In genomic region chr17:17783121-17783824, GRCh38 we compare ENCODE assay signal across 8 cellular contexts. TPM values are rescaled to one million over a fixed set of nuclear protein-coding genes. Genes with fewer than 3 reads are reported as not detected.
DNase-seq lines count a peak whose midpoint lies in the region; ATAC-seq and TF ChIP-seq lines count a peak whose summit lies in the region.

No MANE protein-coding gene starts in this region.

- H3K4me2 ChIP-seq in BLaER1 (peak overlapping the region; percentile 99), neural progenitor cell (peak overlapping the region; percentile 98)

- H3K4me1 ChIP-seq in BLaER1: peaks cover 83% of the 10 kb centered on the region
- peaks cover 63% of the 10 kb centered on the region for H3K4me1 ChIP-seq in neural progenitor cell
- peaks cover 0 to 82% (median 46%) of the 10 kb centered on the region in 4 donors for H3K4me1 ChIP-seq in tibial nerve

- no peaks in the 10 kb centered on the region for H3K4me1 Mint-ChIP-seq in activated T-helper 1 cell treated with anti-CD3 and anti-CD28 coated beads, Interleukin-12 subunit alpha, Interleukin-12 subunit beta, Interleukin-2, Interleukin-4 antibody, amounts not matched to agents 30 ng/mL and 10 ng/mL and 1 ng/mL, durations not matched to agents 14 hours and 24 hours and 36 hours (ENCODE audit: low read depth)
- peaks cover 64% of the 10 kb centered on the region for H3K4me1 Mint-ChIP-seq in neural progenitor cell

- H2AFZ ChIP-seq in neural progenitor cell (replicated peaks): no peak overlapping the region

- H3K27me3 Mint-ChIP-seq in activated T-helper 1 cell treated with anti-CD3 and anti-CD28 coated beads, Interleukin-12 subunit alpha, Interleukin-12 subunit beta, Interleukin-2, Interleukin-4 antibody, amounts not matched to agents 30 ng/mL and 10 ng/mL and 1 ng/mL, durations not matched to agents 14 hours and 24 hours and 36 hours (ENCODE audit: insufficient read depth): peaks cover 9% of the 10 kb centered on the region
- peaks cover 5% of the 10 kb centered on the region for H3K27me3 Mint-ChIP-seq in neural progenitor cell (ENCODE audit: insufficient read depth, low read depth)

- no peak for ATAC-seq in HG03521 (IDR thresholded peaks at IDR 0.05; ENCODE audit: unreplicated experiment)

- DNase-seq in H7: peak; percentile 92
- DNase-seq in NCI-H524 (lab: John Stamatoyannopoulos, UW): peak; percentile 86 to 93
- DNase-seq in activated T-helper 1 cell treated with anti-CD3 and anti-CD28 coated beads, Interleukin-12 subunit alpha, Interleukin-12 subunit beta, Interleukin-2, Interleukin-4 antibody, amounts not matched to agents 30 ng/mL and 10 ng/mL and 1 ng/mL, durations not matched to agents 14 hours and 24 hours and 36 hours (ENCODE audit: low spot score): peak; percentile 47
- DNase-seq in fibroblast of villous mesenchyme (ENCODE audit: low read depth): peak; percentile 48
- peak; percentile 88 for DNase-seq in neural progenitor cell (ENCODE audit: low spot score)
- peak in 1 of 2 donors; percentile 45 for DNase-seq in tibial nerve (ENCODE audit: low spot score in 2 of 2)

- peak overlapping the region; percentile 71 for H3K4me3 ChIP-seq in BLaER1
- H3K4me3 ChIP-seq in H7 (ENCODE audit: insufficient read depth, low read depth, low read length): peak overlapping the region; percentile 89
- H3K4me3 ChIP-seq in fibroblast of villous mesenchyme (ENCODE audit: low read depth, low read length): peak overlapping the region; percentile 50
- peak overlapping the region; percentile 68 for H3K4me3 ChIP-seq in neural progenitor cell
- H3K4me3 ChIP-seq in tibial nerve: peak overlapping the region; percentile 29 to 64 (median 47)

- H3K9me3 ChIP-seq in BLaER1 (no peaks in the 10 kb centered on the region), neural progenitor cell (ENCODE audit: low read depth) (no peaks in the 10 kb centered on the region), tibial nerve (no peaks in the 10 kb centered on the region)

- H3K27me3 ChIP-seq in BLaER1: no peaks in the 10 kb centered on the region
- peaks cover 12% of the 10 kb centered on the region; the same call in 1 of the 2 replicates for H3K27me3 ChIP-seq in H7 (ENCODE audit: control insufficient read depth, insufficient read depth, low read length)
- H3K27me3 ChIP-seq in neural progenitor cell: peaks cover 19% of the 10 kb centered on the region
- H3K27me3 ChIP-seq in tibial nerve: no peaks in the 10 kb centered on the region

- H4K20me1 ChIP-seq in BLaER1: peaks cover 99% of the 10 kb centered on the region
- H4K20me1 ChIP-seq in neural progenitor cell (ENCODE audit: low read depth): peaks cover 97% of the 10 kb centered on the region

- H3K79me2 ChIP-seq in neural progenitor cell (ENCODE audit: low read depth): peaks cover 16% of the 10 kb centered on the region

- no peaks in the 10 kb centered on the region for H3K36me3 Mint-ChIP-seq in activated T-helper 1 cell treated with anti-CD3 and anti-CD28 coated beads, Interleukin-12 subunit alpha, Interleukin-12 subunit beta, Interleukin-2, Interleukin-4 antibody, amounts not matched to agents 30 ng/mL and 10 ng/mL and 1 ng/mL, durations not matched to agents 14 hours and 24 hours and 36 hours (ENCODE audit: low read depth)
- H3K36me3 Mint-ChIP-seq in neural progenitor cell: no peaks in the 10 kb centered on the region

- TF ChIP-seq CTCF in fibroblast of villous mesenchyme (IDR thresholded peaks at IDR 0.05; ENCODE audit: insufficient read depth, low read depth, low read length) (peak; percentile 13), neural progenitor cell (IDR thresholded peaks at IDR 0.05) (peak; percentile 55), tibial nerve (IDR thresholded peaks at IDR 0.05) (peak in 2 of 5 experiments; percentile 13 to 23)

- H3F3A ChIP-seq in neural progenitor cell (ENCODE audit: low read depth): peaks cover 72% of the 10 kb centered on the region

- H3K27ac ChIP-seq in BLaER1 (peak overlapping the region; percentile 67), neural progenitor cell (peak overlapping the region; percentile 79), tibial nerve (peak overlapping the region; percentile 48 to 82 (median 70))

- peak overlapping the region; percentile 76 for H3K4me3 Mint-ChIP-seq in activated T-helper 1 cell treated with anti-CD3 and anti-CD28 coated beads, Interleukin-12 subunit alpha, Interleukin-12 subunit beta, Interleukin-2, Interleukin-4 antibody, amounts not matched to agents 30 ng/mL and 10 ng/mL and 1 ng/mL, durations not matched to agents 14 hours and 24 hours and 36 hours
- H3K4me3 Mint-ChIP-seq in neural progenitor cell: peak overlapping the region; percentile 87

- H3K9ac ChIP-seq in BLaER1 (peak overlapping the region; percentile 75), neural progenitor cell (no peak overlapping the region)

- TF ChIP-seq POLR2A in tibial nerve (IDR thresholded peaks at IDR 0.05): no peak

- no peaks in the 10 kb centered on the region for H3K9me3 Mint-ChIP-seq in activated T-helper 1 cell treated with anti-CD3 and anti-CD28 coated beads, Interleukin-12 subunit alpha, Interleukin-12 subunit beta, Interleukin-2, Interleukin-4 antibody, amounts not matched to agents 30 ng/mL and 10 ng/mL and 1 ng/mL, durations not matched to agents 14 hours and 24 hours and 36 hours
- H3K9me3 Mint-ChIP-seq in neural progenitor cell: no peaks in the 10 kb centered on the region

- no peak overlapping the region for H3K27ac Mint-ChIP-seq in activated T-helper 1 cell treated with anti-CD3 and anti-CD28 coated beads, Interleukin-12 subunit alpha, Interleukin-12 subunit beta, Interleukin-2, Interleukin-4 antibody, amounts not matched to agents 30 ng/mL and 10 ng/mL and 1 ng/mL, durations not matched to agents 14 hours and 24 hours and 36 hours
- H3K27ac Mint-ChIP-seq in neural progenitor cell: no peak overlapping the region

- 1% methylated on average over 39 to 52 of the region's 74 CpGs for WGBS in tibial nerve, 2 donors

- intact Hi-C loops in activated T-helper 1 cell treated with anti-CD3 and anti-CD28 coated beads, Interleukin-12 subunit alpha, Interleukin-12 subunit beta, Interleukin-2, Interleukin-4 antibody, amounts not matched to agents 30 ng/mL and 10 ng/mL and 1 ng/mL, durations not matched to agents 14 hours and 24 hours and 36 hours (cut with micrococcal nuclease): loop anchor here (2.0 to 5.0 kb wide), 3 partner anchors 30 to 102 kb away; partner anchors contain the start of gene RAI1

- no peak for TF ChIP-seq EP300 in tibial nerve (IDR thresholded peaks at IDR 0.05)

- H3K36me3 ChIP-seq in BLaER1 (peaks cover 2% of the 10 kb centered on the region; the same call in 1 of the 2 replicates), H7 (replicated peaks; ENCODE audit: control insufficient read depth, insufficient read depth, low read length) (no peaks in the 10 kb centered on the region), neural progenitor cell (no peaks in the 10 kb centered on the region), tibial nerve (no peaks in the 10 kb centered on the region)

RNA-seq across cellular contexts. Expression of gene SREBF1, which starts 53.5 kb away (rescaled TPM):
- 34.2 and 43.6 TPM in 2 replicates for total RNA-seq in H7 (2014; rRNA removed; shearing (Covaris generic))
- total RNA-seq in activated T-helper 1 cell treated with anti-CD3 and anti-CD28 coated beads, Interleukin-12 subunit alpha, Interleukin-12 subunit beta, Interleukin-2, Interleukin-4 antibody, amounts not matched to agents 30 ng/mL and 10 ng/mL and 1 ng/mL, durations not matched to agents 14 hours and 24 hours and 36 hours: 167 and 172 TPM in 2 replicates
- total RNA-seq in fibroblast of villous mesenchyme (92.0 and 128 TPM in 2 replicates), neural progenitor cell (ENCODE audit: low replicate concordance) (12.7 and 41.0 TPM in 2 replicates), tibial nerve (100 to 1,000 TPM; 115 to 253 (median 191) TPM)
